In the genomic region with DNA sequence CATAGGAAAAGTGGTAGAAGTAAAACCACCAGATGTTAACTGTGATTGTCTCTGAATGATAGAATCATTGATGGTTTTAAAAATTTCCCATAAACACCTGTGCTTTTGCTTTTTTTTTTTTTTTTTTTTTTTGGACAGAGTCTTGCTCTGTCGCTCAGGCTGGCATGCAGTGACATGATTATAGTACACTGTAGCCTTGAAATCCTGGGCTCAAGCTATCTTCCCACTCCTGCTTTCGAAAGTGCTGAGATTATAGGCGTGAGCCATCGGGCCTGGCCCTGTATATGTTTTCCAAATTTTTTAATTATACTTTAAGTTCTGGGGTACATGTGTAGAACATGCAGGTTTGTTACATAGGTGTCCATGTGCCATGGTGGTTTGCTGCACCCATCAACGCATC, we compare ENCODE assay signal across 5 cellular contexts.
"Had no signal": no experiment of that assay in that cellular context is flagged by ENCODE, and none has a peak within 500 bp of the region (broad histone marks: within the 10 kb centered on the region; RNA-seq: fewer than 3 reads in every experiment).

No MANE protein-coding gene starts in this region.

- DNase-seq: H9, HCEC 1CT, IMR-90 had no signal

- ATAC-seq: GM23338, K562 had no signal

- H3K4me3 ChIP-seq: GM23338, K562 had no signal
